2 cellular contexts compared by ENCODE assay signal in genomic region chr2:67318966-67319590, GRCh38.
TF ChIP-seq lines count a peak whose summit lies in the region.

No MANE protein-coding gene starts in this region.

TF ChIP-seq in HEK293, 187 proteins besides CTCF, POLR2A, EP300 and RAD21 (continued from another document):
- TF ChIP-seq ZNF18 (tag by site-specific recombination; IDR thresholded peaks at IDR 0.05) (no peak), ZNF544 (tag by site-specific recombination; IDR thresholded peaks at IDR 0.05) (no peak), ZNF670 (tag by site-specific recombination; IDR thresholded peaks at IDR 0.05; ENCODE audit: low read depth) (no peak), KLF8 (tag by site-specific recombination; IDR thresholded peaks at IDR 0.05) (no peak), PRDM10 (tag by site-specific recombination; IDR thresholded peaks at IDR 0.05) (peak; percentile 60), ZBTB44 (tag by site-specific recombination; IDR thresholded peaks at IDR 0.05) (no peak), ZNF433 (tag by site-specific recombination; IDR thresholded peaks at IDR 0.05; ENCODE audit: low read depth) (no peak), ZNF558 (tag by site-specific recombination; IDR thresholded peaks at IDR 0.05) (no peak), ZNF155 (tag by site-specific recombination; IDR thresholded peaks at IDR 0.05) (no peak), ZNF76 (tag by site-specific recombination; IDR thresholded peaks at IDR 0.05; ENCODE audit: borderline replicate concordance, low read depth) (no peak)
- TF ChIP-seq, protein P1, sequence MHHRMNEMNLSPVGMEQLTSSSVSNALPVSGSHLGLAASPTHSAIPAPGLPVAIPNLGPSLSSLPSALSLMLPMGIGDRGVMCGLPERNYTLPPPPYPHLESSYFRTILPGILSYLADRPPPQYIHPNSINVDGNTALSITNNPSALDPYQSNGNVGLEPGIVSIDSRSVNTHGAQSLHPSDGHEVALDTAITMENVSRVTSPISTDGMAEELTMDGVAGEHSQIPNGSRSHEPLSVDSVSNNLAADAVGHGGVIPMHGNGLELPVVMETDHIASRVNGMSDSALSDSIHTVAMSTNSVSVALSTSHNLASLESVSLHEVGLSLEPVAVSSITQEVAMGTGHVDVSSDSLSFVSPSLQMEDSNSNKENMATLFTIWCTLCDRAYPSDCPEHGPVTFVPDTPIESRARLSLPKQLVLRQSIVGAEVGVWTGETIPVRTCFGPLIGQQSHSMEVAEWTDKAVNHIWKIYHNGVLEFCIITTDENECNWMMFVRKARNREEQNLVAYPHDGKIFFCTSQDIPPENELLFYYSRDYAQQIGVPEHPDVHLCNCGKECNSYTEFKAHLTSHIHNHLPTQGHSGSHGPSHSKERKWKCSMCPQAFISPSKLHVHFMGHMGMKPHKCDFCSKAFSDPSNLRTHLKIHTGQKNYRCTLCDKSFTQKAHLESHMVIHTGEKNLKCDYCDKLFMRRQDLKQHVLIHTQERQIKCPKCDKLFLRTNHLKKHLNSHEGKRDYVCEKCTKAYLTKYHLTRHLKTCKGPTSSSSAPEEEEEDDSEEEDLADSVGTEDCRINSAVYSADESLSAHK (tag by site-specific recombination; IDR thresholded peaks at IDR 0.05), result no peak

TF ChIP-seq in SK-N-SH treated with all-trans-retinoic acid at 6 μM for 48 hours, 23 proteins besides CTCF, POLR2A, EP300 and RAD21 (continued from another document):
- TF ChIP-seq CSRNP3 (CRISPR knock-in tag; IDR thresholded peaks at IDR 0.05) (no peak), ESRRG (CRISPR knock-in tag; IDR thresholded peaks at IDR 0.05) (no peak), ZFP30 (CRISPR knock-in tag; IDR thresholded peaks at IDR 0.05) (no peak), ZNF8 (CRISPR knock-in tag; IDR thresholded peaks at IDR 0.05) (no peak), ARNTL (CRISPR knock-in tag; IDR thresholded peaks at IDR 0.05; ENCODE audit: borderline replicate concordance, low read depth) (no peak), CSDC2 (CRISPR knock-in tag; IDR thresholded peaks at IDR 0.05) (no peak), ZFP3 (CRISPR knock-in tag; IDR thresholded peaks at IDR 0.05) (no peak), PATZ1 (CRISPR knock-in tag; IDR thresholded peaks at IDR 0.05; ENCODE audit: borderline replicate concordance) (peak; percentile 52; the same call in 1 of the 2 replicates), ZNF70 (CRISPR knock-in tag; IDR thresholded peaks at IDR 0.05) (no peak), ZC3H10 (CRISPR knock-in tag; IDR thresholded peaks at IDR 0.05) (no peak), TCF4 (CRISPR knock-in tag; IDR thresholded peaks at IDR 0.05; ENCODE audit: borderline replicate concordance) (no peak), OSR1 (CRISPR knock-in tag; IDR thresholded peaks at IDR 0.05) (no peak)
- TF ChIP-seq, protein P2, sequence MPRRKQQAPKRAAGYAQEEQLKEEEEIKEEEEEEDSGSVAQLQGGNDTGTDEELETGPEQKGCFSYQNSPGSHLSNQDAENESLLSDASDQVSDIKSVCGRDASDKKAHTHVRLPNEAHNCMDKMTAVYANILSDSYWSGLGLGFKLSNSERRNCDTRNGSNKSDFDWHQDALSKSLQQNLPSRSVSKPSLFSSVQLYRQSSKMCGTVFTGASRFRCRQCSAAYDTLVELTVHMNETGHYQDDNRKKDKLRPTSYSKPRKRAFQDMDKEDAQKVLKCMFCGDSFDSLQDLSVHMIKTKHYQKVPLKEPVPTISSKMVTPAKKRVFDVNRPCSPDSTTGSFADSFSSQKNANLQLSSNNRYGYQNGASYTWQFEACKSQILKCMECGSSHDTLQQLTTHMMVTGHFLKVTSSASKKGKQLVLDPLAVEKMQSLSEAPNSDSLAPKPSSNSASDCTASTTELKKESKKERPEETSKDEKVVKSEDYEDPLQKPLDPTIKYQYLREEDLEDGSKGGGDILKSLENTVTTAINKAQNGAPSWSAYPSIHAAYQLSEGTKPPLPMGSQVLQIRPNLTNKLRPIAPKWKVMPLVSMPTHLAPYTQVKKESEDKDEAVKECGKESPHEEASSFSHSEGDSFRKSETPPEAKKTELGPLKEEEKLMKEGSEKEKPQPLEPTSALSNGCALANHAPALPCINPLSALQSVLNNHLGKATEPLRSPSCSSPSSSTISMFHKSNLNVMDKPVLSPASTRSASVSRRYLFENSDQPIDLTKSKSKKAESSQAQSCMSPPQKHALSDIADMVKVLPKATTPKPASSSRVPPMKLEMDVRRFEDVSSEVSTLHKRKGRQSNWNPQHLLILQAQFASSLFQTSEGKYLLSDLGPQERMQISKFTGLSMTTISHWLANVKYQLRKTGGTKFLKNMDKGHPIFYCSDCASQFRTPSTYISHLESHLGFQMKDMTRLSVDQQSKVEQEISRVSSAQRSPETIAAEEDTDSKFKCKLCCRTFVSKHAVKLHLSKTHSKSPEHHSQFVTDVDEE (CRISPR knock-in tag; IDR thresholded peaks at IDR 0.05), result no peak
- TF ChIP-seq, protein P3, sequence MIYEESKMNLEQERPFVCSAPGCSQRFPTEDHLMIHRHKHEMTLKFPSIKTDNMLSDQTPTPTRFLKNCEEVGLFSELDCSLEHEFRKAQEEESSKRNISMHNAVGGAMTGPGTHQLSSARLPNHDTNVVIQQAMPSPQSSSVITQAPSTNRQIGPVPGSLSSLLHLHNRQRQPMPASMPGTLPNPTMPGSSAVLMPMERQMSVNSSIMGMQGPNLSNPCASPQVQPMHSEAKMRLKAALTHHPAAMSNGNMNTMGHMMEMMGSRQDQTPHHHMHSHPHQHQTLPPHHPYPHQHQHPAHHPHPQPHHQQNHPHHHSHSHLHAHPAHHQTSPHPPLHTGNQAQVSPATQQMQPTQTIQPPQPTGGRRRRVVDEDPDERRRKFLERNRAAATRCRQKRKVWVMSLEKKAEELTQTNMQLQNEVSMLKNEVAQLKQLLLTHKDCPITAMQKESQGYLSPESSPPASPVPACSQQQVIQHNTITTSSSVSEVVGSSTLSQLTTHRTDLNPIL (CRISPR knock-in tag; IDR thresholded peaks at IDR 0.05; ENCODE audit: low read depth), result no peak
